In the genomic region with DNA sequence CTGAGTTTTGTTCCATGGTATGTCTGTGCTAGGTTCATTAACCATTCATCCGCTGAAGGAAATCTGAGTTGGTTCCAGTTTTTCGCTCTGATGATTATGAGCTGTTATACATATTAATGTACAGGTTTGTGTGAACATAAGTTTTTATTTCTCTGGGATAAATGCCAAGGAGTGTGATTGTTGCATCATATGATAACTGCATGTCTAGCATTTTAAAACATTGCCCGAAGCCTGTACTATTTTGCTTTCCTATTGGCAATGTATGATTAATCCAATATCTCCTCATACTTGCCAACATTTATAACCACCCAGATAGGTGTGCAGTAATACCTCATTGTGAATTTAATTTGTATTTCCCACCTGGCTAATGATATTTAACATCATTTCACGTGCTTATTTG, we compare ENCODE assay signal across 15 cellular contexts.
DNase-seq lines count a peak whose midpoint lies in the region; ATAC-seq, FAIRE-seq and TF ChIP-seq lines count a peak whose summit lies in the region.
"Had no signal": no experiment of that assay in that cellular context is flagged by ENCODE, and none has a peak within 500 bp of the region (broad histone marks: within the 10 kb centered on the region; RNA-seq: fewer than 3 reads in every experiment).

No MANE protein-coding gene starts in this region.

- no peaks in the 10 kb centered on the region for H3K9me3 Mint-ChIP-seq in endothelial cell (ENCODE audit: unreplicated experiment)
- H3K9me3 Mint-ChIP-seq: CD4-positive, alpha-beta T cell had no signal

- no peak overlapping the region for H2AFZ ChIP-seq in HepG2 (ENCODE audit: low read length)
- H2AFZ ChIP-seq: GM23248 had no signal

- H4K20me1 ChIP-seq in HepG2 (ENCODE audit: insufficient read depth, low read length), result no peaks in the 10 kb centered on the region

- H3K36me3 ChIP-seq in HepG2 (replicated peaks in 1 of 2; ENCODE audit: control insufficient read depth in 1 of 2, insufficient read depth in 2 of 2, low read length in 2 of 2) (no peaks in the 10 kb centered on the region), right lobe of liver (no peaks in the 10 kb centered on the region), bronchial epithelial cell (ENCODE audit: control insufficient read depth, insufficient read depth, low read length) (no peaks in the 10 kb centered on the region)

- DNase-seq in HepG2 (ENCODE audit: low spot score), result no peak
- no peak for DNase-seq in right lobe of liver
- DNase-seq in NCI-H446 treated with DMSO at 0.1 percent for 48 hours (lab: John Stamatoyannopoulos, UW), result peak; percentile 52
- peak; percentile 26 for DNase-seq in bronchial epithelial cell (ENCODE audit: low read depth)
- no peak for DNase-seq in coronary artery (ENCODE audit: low spot score)
- no peak for DNase-seq in endothelial cell (ENCODE audit: low spot score)
- DNase-seq: C1 segment of cervical spinal cord; Calu3; CD4-positive, alpha-beta T cell; DMS 273 treated with DMSO at 0.1 percent for 48 hours; GM23248; H7 had no signal

- CTCF ChIA-PET in HepG2 (lab: Yijun Ruan, JAX; ENCODE audit: low intra/inter-chr PET ratio, low total read pairs), result no interaction called here

- FAIRE-seq in HepG2 (lab: Jason Lieb, UNC) (no peak), bronchial epithelial cell (lab: Jason Lieb, UNC) (no peak)

- POLR2A ChIA-PET in HepG2 (lab: Yijun Ruan, JAX), result no interaction called here

- no peak for TF ChIP-seq POLR2A in HepG2 (IDR thresholded peaks at IDR 0.05; ENCODE audit: insufficient read depth in 1 of 2, low read depth in 2 of 2, low read length in 2 of 2)
- TF ChIP-seq POLR2A in right lobe of liver (IDR thresholded peaks at IDR 0.05), result no peak

- intact Hi-C loops in HepG2 (cut with micrococcal nuclease; ENCODE audit: unreplicated experiment) (no loop called here), right lobe of liver (cut with DNase I) (no loop called here)

- no peak for TF ChIP-seq CTCF in HepG2 (CRISPR knock-in tag; IDR thresholded peaks at IDR 0.05)
- TF ChIP-seq CTCF in right lobe of liver (IDR thresholded peaks at IDR 0.05), result no peak
- TF ChIP-seq CTCF in bronchial epithelial cell (IDR thresholded peaks at IDR 0.05; ENCODE audit: insufficient read depth, low read length, severe bottlenecking), result no peak
- no peak for TF ChIP-seq CTCF in coronary artery (IDR thresholded peaks at IDR 0.05)
- TF ChIP-seq CTCF in endothelial cell (IDR thresholded peaks at IDR 0.05; ENCODE audit: unreplicated experiment), result no peak

- BruUV-seq in HepG2 (replicated peaks; lab: Mats Ljungman, UMichigan), result no TSS peak

- in situ Hi-C loops in HepG2 (cut with HindIII; ENCODE audit: extremely low pct_ligation_motif_present, low pct_unique_long_range_greater_than_20kb), result no loop called here

- H3K9ac ChIP-seq in HepG2 (ENCODE audit: insufficient read depth, low read depth, low read length), result no peak overlapping the region
- H3K9ac ChIP-seq: GM23248 had no signal

- H3K4me3 ChIP-seq in HepG2 (replicated peaks in 1 of 3; ENCODE audit: insufficient read depth in 1 of 3, low read depth in 2 of 3, low read length in 3 of 3) (no peak overlapping the region), right lobe of liver (no peak overlapping the region), bronchial epithelial cell (ENCODE audit: low read depth, low read length) (no peak overlapping the region), coronary artery (no peak overlapping the region)
- H3K4me3 ChIP-seq: GM23248 had no signal

- TF ChIP-seq RAD21 in HepG2 (CRISPR knock-in tag; IDR thresholded peaks at IDR 0.05), result no peak

- no peak for TF ChIP-seq EP300 in HepG2 (IDR thresholded peaks at IDR 0.05; ENCODE audit: low read depth in 2 of 2, low read length in 2 of 2)
- TF ChIP-seq EP300 in HepG2 (CRISPR knock-in tag; IDR thresholded peaks at IDR 0.05; ENCODE audit: borderline replicate concordance), result no peak

- H3K27me3 Mint-ChIP-seq in endothelial cell (ENCODE audit: unreplicated experiment), result peaks cover 2% of the 10 kb centered on the region

- H3K4me1 ChIP-seq in HepG2 (ENCODE audit: insufficient read depth, low read length) (no peaks in the 10 kb centered on the region), right lobe of liver (no peaks in the 10 kb centered on the region)

- H3K4me3 Mint-ChIP-seq in endothelial cell (ENCODE audit: unreplicated experiment), result no peak overlapping the region
- H3K4me3 Mint-ChIP-seq: B cell; CD4-positive, alpha-beta T cell had no signal

- H3K27me3 ChIP-seq in HepG2 (ENCODE audit: control insufficient read depth in 1 of 2, insufficient read depth in 2 of 2, low read length in 2 of 2), result no peaks in the 10 kb centered on the region
- no peaks in the 10 kb centered on the region for H3K27me3 ChIP-seq in right lobe of liver
- no peaks in the 10 kb centered on the region for H3K27me3 ChIP-seq in bronchial epithelial cell (ENCODE audit: control insufficient read depth, insufficient read depth, low read length)

- H3K4me1 Mint-ChIP-seq in endothelial cell (ENCODE audit: unreplicated experiment), result peaks cover 7% of the 10 kb centered on the region
- H3K4me1 Mint-ChIP-seq: B cell had no signal

- H3K27ac ChIP-seq in HepG2 (ENCODE audit: extremely low read length, insufficient read depth, low read length) (no peak overlapping the region), right lobe of liver (no peak overlapping the region), coronary artery (no peak overlapping the region)
- H3K27ac ChIP-seq: GM23248, HL-60 had no signal

- no peaks in the 10 kb centered on the region for H3K79me2 ChIP-seq in HepG2 (ENCODE audit: insufficient read depth, low read length)

- no peaks in the 10 kb centered on the region for H3K36me3 Mint-ChIP-seq in endothelial cell (ENCODE audit: low read depth, unreplicated experiment)

- 16% methylated on average over 4 of the region's 4 CpGs for WGBS in HepG2 (ENCODE audit: low lambda C conversion rate)
- 57% methylated on average over 4 of the region's 4 CpGs for WGBS in right lobe of liver (ENCODE audit: insufficient coverage, low coverage, low lambda C conversion rate, missing lambda C conversion rate)

- no peaks in the 10 kb centered on the region for H3K9me3 ChIP-seq in HepG2 (ENCODE audit: low read length)
- H3K9me3 ChIP-seq in right lobe of liver, result no peaks in the 10 kb centered on the region

- ATAC-seq in HepG2 (no peak), right lobe of liver (no peak)
- ATAC-seq in activated CD4-positive, CD25-positive, alpha-beta regulatory T cell treated with anti-CD3 and anti-CD28 coated beads, Interleukin-2, amount 50 U/mL, for 24 hours, result no peak

- no peak overlapping the region for H3K4me2 ChIP-seq in HepG2 (ENCODE audit: low read depth, low read length)

- H3K27ac Mint-ChIP-seq in endothelial cell (ENCODE audit: unreplicated experiment), result no peak overlapping the region
- H3K27ac Mint-ChIP-seq: B cell; CD4-positive, alpha-beta T cell had no signal

TF ChIP-seq in HepG2, 621 proteins besides CTCF, POLR2A, EP300 and RAD21:
- TF ChIP-seq CEBPB (IDR thresholded peaks at IDR 0.05; ENCODE audit: borderline replicate concordance, low read depth, low read length) (0 out of 2 replicates have a peak, but pooled peaks have one; percentile 15), ZC3H13 (CRISPR knock-in tag; IDR thresholded peaks at IDR 0.05) (no peak)

Comparison
In these comparisons a context has a peak if more than half of its experiments do, and no peak if none do; other contexts are left out.
1. DNase-seq: peak in NCI-H446 treated with DMSO at 0.1 percent for 48 hours (single experiment) and bronchial epithelial cell (single experiment); none in HepG2 (single experiment), right lobe of liver (0 of 3), coronary artery (single experiment) and endothelial cell (single experiment).